Comparison of ENCODE assay signal across 11 cellular contexts in the genomic region with DNA sequence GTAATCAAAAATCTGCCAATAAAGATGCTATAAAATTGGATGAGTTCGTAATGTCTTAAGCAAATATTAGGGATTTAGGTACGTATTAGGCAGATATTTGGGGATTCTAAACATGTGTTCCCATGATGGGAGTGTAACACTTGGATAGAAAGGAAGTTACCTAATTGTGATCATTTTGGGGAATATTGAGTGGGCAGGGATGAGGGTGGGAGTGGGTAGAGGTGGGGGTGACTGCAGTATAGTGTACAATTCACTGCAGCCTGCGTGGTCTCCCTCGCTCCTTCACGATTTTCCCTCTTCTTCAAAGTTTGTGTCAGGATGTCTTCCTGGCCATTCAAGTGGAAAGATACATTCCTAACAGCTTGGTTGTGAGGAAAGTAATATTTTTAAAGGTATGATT. TPM values are rescaled to one million over a fixed set of nuclear protein-coding genes. Genes with fewer than 3 reads are reported as not detected.
A peak's percentile ranks its signal among the peaks of the same experiment; 100 is the strongest.
DNase-seq lines count a peak whose midpoint lies in the region; ATAC-seq and TF ChIP-seq lines count a peak whose summit lies in the region.
"Had no signal": no experiment of that assay in that cellular context is flagged by ENCODE, and none has a peak within 500 bp of the region (broad histone marks: within the 10 kb centered on the region; RNA-seq: fewer than 3 reads in every experiment).

No MANE protein-coding gene starts in this region.

- DNase-seq in chondrocyte (ENCODE audit: low spot score) (no peak), lower lobe of right lung (no peak), left colon (no peak)
- DNase-seq: activated B cell treated with CpG ODN at 0.5 μM for 24 hours, DMS 273 treated with DMSO at 0.1 percent for 48 hours, NCI-H2171 treated with DMSO at 0.1 percent for 48 hours had no signal

- no peaks in the 10 kb centered on the region for H3K36me3 ChIP-seq in HUES48 (ENCODE audit: control insufficient read depth, insufficient read depth, low read length)
- no peaks in the 10 kb centered on the region for H3K36me3 ChIP-seq in lower lobe of right lung
- H3K36me3 ChIP-seq in subcutaneous abdominal adipose tissue (ENCODE audit: control insufficient read depth in 5 of 5, insufficient read depth in 5 of 5, low read length in 5 of 5), result no peaks in the 10 kb centered on the region

- H3K4me1 ChIP-seq in HUES48 (ENCODE audit: control insufficient read depth, insufficient read depth, low read length) (peaks cover 28% of the 10 kb centered on the region), lower lobe of right lung (peaks cover 14% of the 10 kb centered on the region), subcutaneous abdominal adipose tissue (ENCODE audit: control insufficient read depth in 5 of 5, insufficient read depth in 5 of 5, low read length in 5 of 5) (peaks cover 1 to 23% (median 18%) of the 10 kb centered on the region in 5 donors)

- H3K27ac Mint-ChIP-seq in chondrocyte (ENCODE audit: unreplicated experiment), result peak overlapping the region; percentile 84
- H3K27ac Mint-ChIP-seq: activated B cell treated with CpG ODN at 0.5 μM for 24 hours had no signal

- ATAC-seq in lower lobe of right lung (no peak), HG03025 (IDR thresholded peaks at IDR 0.05; ENCODE audit: low FRiP score, unreplicated experiment) (no peak), left colon (no peak), HG02798 (IDR thresholded peaks at IDR 0.05; ENCODE audit: poor library complexity, unreplicated experiment) (no peak), HG02885 (IDR thresholded peaks at IDR 0.05; ENCODE audit: poor library complexity, unreplicated experiment) (no peak)

- no peaks in the 10 kb centered on the region for H3K9me3 Mint-ChIP-seq in chondrocyte (ENCODE audit: low read depth)
- H3K9me3 Mint-ChIP-seq: activated B cell treated with CpG ODN at 0.5 μM for 24 hours had no signal

- H3K9me3 ChIP-seq in HUES48 (ENCODE audit: control insufficient read depth, insufficient read depth, low read length) (no peaks in the 10 kb centered on the region), lower lobe of right lung (no peaks in the 10 kb centered on the region), subcutaneous abdominal adipose tissue (ENCODE audit: control insufficient read depth in 5 of 5, low read length in 5 of 5) (no peaks in the 10 kb centered on the region)

- H3K27me3 ChIP-seq in HUES48 (ENCODE audit: control insufficient read depth, insufficient read depth, low read length), result peaks cover 27% of the 10 kb centered on the region
- no peaks in the 10 kb centered on the region for H3K27me3 ChIP-seq in lower lobe of right lung (ENCODE audit: low read depth)
- H3K27me3 ChIP-seq in subcutaneous abdominal adipose tissue (ENCODE audit: control insufficient read depth in 5 of 5, insufficient read depth in 4 of 5, low read length in 5 of 5), result peaks cover 12 to 23% (median 13%) of the 10 kb centered on the region in 5 donors

- TF ChIP-seq CTCF in chondrocyte (IDR thresholded peaks at IDR 0.05) (no peak), lower lobe of right lung (IDR thresholded peaks at IDR 0.05) (no peak)

- H3K4me1 Mint-ChIP-seq in chondrocyte (ENCODE audit: low read depth), result peaks cover 28% of the 10 kb centered on the region

- intact Hi-C loops in lower lobe of right lung (cut with DNase I) (no loop called here), left colon (cut with DNase I, micrococcal nuclease) (no loop called here)

- peak overlapping the region; percentile 98 for H3K4me3 Mint-ChIP-seq in chondrocyte (ENCODE audit: unreplicated experiment)

- no peak overlapping the region for H3K27ac ChIP-seq in HUES48 (ENCODE audit: low read depth, low read length)
- no peak overlapping the region for H3K27ac ChIP-seq in lower lobe of right lung
- H3K27ac ChIP-seq in subcutaneous abdominal adipose tissue (ENCODE audit: low read depth, low read length), result peak overlapping the region; percentile 37

- H3K36me3 Mint-ChIP-seq in chondrocyte (ENCODE audit: low read depth), result no peaks in the 10 kb centered on the region

- H3K27me3 Mint-ChIP-seq in chondrocyte (ENCODE audit: low read depth), result no peaks in the 10 kb centered on the region

- H3K4me3 ChIP-seq in HUES48 (ENCODE audit: low read depth, low read length) (peak overlapping the region; percentile 90), lower lobe of right lung (peak overlapping the region; percentile 66), subcutaneous abdominal adipose tissue (ENCODE audit: low read depth in 1 of 5, low read length in 5 of 5) (peak overlapping the region; percentile 65 to 87 (median 78))

- H3K9ac ChIP-seq in HUES48 (ENCODE audit: low read depth, low read length) (0 out of 2 replicates have a peak overlapping the region, but pooled peaks have one; percentile 6), subcutaneous abdominal adipose tissue (ENCODE audit: low read length in 5 of 5) (peak overlapping the region in 1 of 5 donors; percentile 51)

RNA-seq across cellular contexts. Expression of a gene that starts 1.3 kb away (rescaled TPM):
- total RNA-seq in chondrocyte (22.8 to 27.1 TPM (median 23.4 TPM) in 3 replicates), lower lobe of right lung (23.6 TPM), left colon (10 to 100 TPM; 17.2 TPM)
- total RNA-seq: activated B cell treated with CpG ODN at 0.5 μM for 24 hours had no signal
